ENCODE assay signal across 16 cellular contexts in genomic region chr7:128444242-128444641, GRCh38. TPM values are rescaled to one million over a fixed set of nuclear protein-coding genes. Genes with fewer than 3 reads are reported as not detected.
DNase-seq lines count a peak whose midpoint lies in the region; ATAC-seq and TF ChIP-seq lines count a peak whose summit lies in the region.
"Had no signal": no experiment of that assay in that cellular context is flagged by ENCODE, and none has a peak within 500 bp of the region (broad histone marks: within the 10 kb centered on the region; RNA-seq: fewer than 3 reads in every experiment).

No MANE protein-coding gene starts in this region.

- no peaks in the 10 kb centered on the region for H3K36me3 Mint-ChIP-seq in activated CD8-positive, alpha-beta T cell treated with anti-CD3 and anti-CD28 coated beads for 36 hours (ENCODE audit: low read depth)
- no peaks in the 10 kb centered on the region for H3K36me3 Mint-ChIP-seq in activated CD8-positive, alpha-beta T cell treated with anti-CD3 and anti-CD28 coated beads, Interleukin-2, amount 10 ng/mL, durations not matched to agents 7 days and 5 days (ENCODE audit: low read depth)
- H3K36me3 Mint-ChIP-seq in dendritic cell treated with granulocyte-macrophage colony-stimulating factor and Interleukin-4, amounts not matched to agents 40 ng/mL and 50 ng/mL, for 4 days (ENCODE audit: low read depth): no peaks in the 10 kb centered on the region
- H3K36me3 Mint-ChIP-seq in stimulated activated memory B cell treated with anti-CD40 and anti-IgM and Interleukin-4, amounts not matched to agents 10 μg/mL and 1 μg/mL and 100 μg/mL, for 72 hours: no peaks in the 10 kb centered on the region

- no peak overlapping the region for H3K4me3 ChIP-seq in tibial artery

- H3K27me3 ChIP-seq in tibial artery: no peaks in the 10 kb centered on the region

- TF ChIP-seq CTCF in activated CD8-positive, alpha-beta T cell treated with anti-CD3 and anti-CD28 coated beads for 36 hours (IDR thresholded peaks at IDR 0.05): no peak
- TF ChIP-seq CTCF in tibial artery (IDR thresholded peaks at IDR 0.05): no peak

- no peaks in the 10 kb centered on the region for H3K9me3 Mint-ChIP-seq in activated CD8-positive, alpha-beta T cell treated with anti-CD3 and anti-CD28 coated beads for 36 hours
- no peaks in the 10 kb centered on the region for H3K9me3 Mint-ChIP-seq in activated CD8-positive, alpha-beta T cell treated with anti-CD3 and anti-CD28 coated beads, Interleukin-2, amount 10 ng/mL, durations not matched to agents 7 days and 5 days (ENCODE audit: insufficient read depth)
- H3K9me3 Mint-ChIP-seq in dendritic cell treated with granulocyte-macrophage colony-stimulating factor and Interleukin-4, amounts not matched to agents 40 ng/mL and 50 ng/mL, for 4 days: no peaks in the 10 kb centered on the region
- H3K9me3 Mint-ChIP-seq in stimulated activated memory B cell treated with anti-CD40 and anti-IgM and Interleukin-4, amounts not matched to agents 10 μg/mL and 1 μg/mL and 100 μg/mL, for 72 hours: no peaks in the 10 kb centered on the region

- H3K9me3 ChIP-seq in tibial artery: no peaks in the 10 kb centered on the region

- CTCF ChIA-PET in activated CD8-positive, alpha-beta T cell treated with anti-CD3 and anti-CD28 coated beads for 36 hours (lab: Charles Lee): interaction anchor here (0.8 to 7.3 kb wide), 9 partner anchors 9 to 440 kb away, joined by 3 to 60 read pairs (median 6); partner anchors contain the start of gene HILPDA
- CTCF ChIA-PET in activated CD8-positive, alpha-beta T cell treated with anti-CD3 and anti-CD28 coated beads, Interleukin-2, amount 10 ng/mL, durations not matched to agents 7 days and 5 days (lab: Charles Lee): interaction anchor here (1.0 to 4.2 kb wide), 6 partner anchors 10 to 57 kb away, joined by 3 to 52 read pairs (median 8); no protein-coding TSS in a partner anchor

- no peak overlapping the region for H3K27ac Mint-ChIP-seq in activated CD8-positive, alpha-beta T cell treated with anti-CD3 and anti-CD28 coated beads for 36 hours
- no peak overlapping the region for H3K27ac Mint-ChIP-seq in activated CD8-positive, alpha-beta T cell treated with anti-CD3 and anti-CD28 coated beads, Interleukin-2, amount 10 ng/mL, durations not matched to agents 7 days and 5 days
- peak overlapping the region; percentile 38 for H3K27ac Mint-ChIP-seq in dendritic cell treated with granulocyte-macrophage colony-stimulating factor and Interleukin-4, amounts not matched to agents 40 ng/mL and 50 ng/mL, for 4 days
- peak overlapping the region; percentile 44 for H3K27ac Mint-ChIP-seq in stimulated activated memory B cell treated with anti-CD40 and anti-IgM and Interleukin-4, amounts not matched to agents 10 μg/mL and 1 μg/mL and 100 μg/mL, for 72 hours

- intact Hi-C loops in activated CD8-positive, alpha-beta T cell treated with anti-CD3 and anti-CD28 coated beads for 36 hours (cut with micrococcal nuclease): no loop called here
- intact Hi-C loops in dendritic cell treated with granulocyte-macrophage colony-stimulating factor and Interleukin-4, amounts not matched to agents 40 ng/mL and 50 ng/mL, for 4 days (cut with micrococcal nuclease): no loop called here
- intact Hi-C loops in left cardiac atrium (cut with DNase I) (no loop called here), tibial artery (cut with DNase I; ENCODE audit: low total_unique reads) (no loop called here)

- H3K36me3 ChIP-seq in tibial artery: no peaks in the 10 kb centered on the region

- POLR2A ChIA-PET in activated CD8-positive, alpha-beta T cell treated with anti-CD3 and anti-CD28 coated beads for 36 hours (lab: Charles Lee): no interaction called here
- POLR2A ChIA-PET in activated CD8-positive, alpha-beta T cell treated with anti-CD3 and anti-CD28 coated beads, Interleukin-2, amount 10 ng/mL, durations not matched to agents 7 days and 5 days (lab: Charles Lee): interaction anchor here (1.0 kb wide), 1 partner anchor 11 kb away, joined by 4 read pairs; the partner anchor contains the start of gene HILPDA

- H3K4me1 Mint-ChIP-seq in activated CD8-positive, alpha-beta T cell treated with anti-CD3 and anti-CD28 coated beads for 36 hours (ENCODE audit: low read depth): peaks cover 22% of the 10 kb centered on the region
- H3K4me1 Mint-ChIP-seq in activated CD8-positive, alpha-beta T cell treated with anti-CD3 and anti-CD28 coated beads, Interleukin-2, amount 10 ng/mL, durations not matched to agents 7 days and 5 days (ENCODE audit: low read depth): peaks cover 7% of the 10 kb centered on the region
- peaks cover 31% of the 10 kb centered on the region for H3K4me1 Mint-ChIP-seq in dendritic cell treated with granulocyte-macrophage colony-stimulating factor and Interleukin-4, amounts not matched to agents 40 ng/mL and 50 ng/mL, for 4 days (ENCODE audit: low read depth)
- peaks cover 12% of the 10 kb centered on the region for H3K4me1 Mint-ChIP-seq in stimulated activated memory B cell treated with anti-CD40 and anti-IgM and Interleukin-4, amounts not matched to agents 10 μg/mL and 1 μg/mL and 100 μg/mL, for 72 hours

- peaks cover 0 to 7% (median 3%) of the 10 kb centered on the region in 4 donors for H3K4me1 ChIP-seq in tibial artery

- no peak overlapping the region for H3K4me3 Mint-ChIP-seq in activated CD8-positive, alpha-beta T cell treated with anti-CD3 and anti-CD28 coated beads for 36 hours
- no peak overlapping the region for H3K4me3 Mint-ChIP-seq in activated CD8-positive, alpha-beta T cell treated with anti-CD3 and anti-CD28 coated beads, Interleukin-2, amount 10 ng/mL, durations not matched to agents 7 days and 5 days
- no peak overlapping the region for H3K4me3 Mint-ChIP-seq in dendritic cell treated with granulocyte-macrophage colony-stimulating factor and Interleukin-4, amounts not matched to agents 40 ng/mL and 50 ng/mL, for 4 days
- no peak overlapping the region for H3K4me3 Mint-ChIP-seq in stimulated activated memory B cell treated with anti-CD40 and anti-IgM and Interleukin-4, amounts not matched to agents 10 μg/mL and 1 μg/mL and 100 μg/mL, for 72 hours

- DNase-seq in activated CD8-positive, alpha-beta T cell treated with anti-CD3 and anti-CD28 coated beads for 36 hours: peak; percentile 42
- no peak for DNase-seq in activated CD8-positive, alpha-beta T cell treated with anti-CD3 and anti-CD28 coated beads, Interleukin-2, amount 10 ng/mL, durations not matched to agents 7 days and 5 days
- DNase-seq in NCI-H345 (lab: John Stamatoyannopoulos, UW): peak; percentile 86
- DNase-seq in NCI-H1105 treated with DMSO at 0.1 percent for 48 hours (lab: John Stamatoyannopoulos, UW): no peak
- no peak for DNase-seq in left cardiac atrium
- no peak for DNase-seq in tibial artery
- DNase-seq: activated CD4-positive, alpha-beta T cell treated with anti-CD3 and anti-CD28 coated beads, Interleukin-2, amount 50 U/mL, for 4 hours; activated naive CD4-positive, alpha-beta T cell; central memory CD4-positive, alpha-beta T cell; EL; erythroblast; NCI-H1092 treated with DMSO at 0.1 percent for 48 hours; posterior cingulate gyrus; stimulated activated CD8-positive, alpha-beta memory T cell treated with anti-CD3 and anti-CD28 coated beads, Interleukin-4, amount 100 ng/mL, for 48 hours had no signal

- no peak overlapping the region for H3K27ac ChIP-seq in tibial artery

- ATAC-seq in activated CD8-positive, alpha-beta T cell treated with anti-CD3 and anti-CD28 coated beads for 36 hours: peak; percentile 79
- no peak for ATAC-seq in activated CD8-positive, alpha-beta T cell treated with anti-CD3 and anti-CD28 coated beads, Interleukin-2, amount 10 ng/mL, durations not matched to agents 7 days and 5 days
- ATAC-seq in stimulated activated memory B cell treated with anti-CD40 and anti-IgM and Interleukin-4, amounts not matched to agents 10 μg/mL and 1 μg/mL and 100 μg/mL, for 72 hours: peak; percentile 39
- no peak for ATAC-seq in left cardiac atrium

- no peaks in the 10 kb centered on the region for H3K27me3 Mint-ChIP-seq in activated CD8-positive, alpha-beta T cell treated with anti-CD3 and anti-CD28 coated beads for 36 hours
- H3K27me3 Mint-ChIP-seq in activated CD8-positive, alpha-beta T cell treated with anti-CD3 and anti-CD28 coated beads, Interleukin-2, amount 10 ng/mL, durations not matched to agents 7 days and 5 days (ENCODE audit: low read depth): peaks cover 5% of the 10 kb centered on the region
- no peaks in the 10 kb centered on the region for H3K27me3 Mint-ChIP-seq in dendritic cell treated with granulocyte-macrophage colony-stimulating factor and Interleukin-4, amounts not matched to agents 40 ng/mL and 50 ng/mL, for 4 days
- H3K27me3 Mint-ChIP-seq in stimulated activated memory B cell treated with anti-CD40 and anti-IgM and Interleukin-4, amounts not matched to agents 10 μg/mL and 1 μg/mL and 100 μg/mL, for 72 hours: no peaks in the 10 kb centered on the region

RNA-seq across cellular contexts. Expression of gene HILPDA, which starts 11.4 kb away (rescaled TPM):
- 100 to 1,000 TPM; 344 to 362 TPM for total RNA-seq in activated CD8-positive, alpha-beta T cell treated with anti-CD3 and anti-CD28 coated beads for 36 hours
- total RNA-seq in activated CD8-positive, alpha-beta T cell treated with anti-CD3 and anti-CD28 coated beads, Interleukin-2, amount 10 ng/mL, durations not matched to agents 7 days and 5 days: 10 to 100 TPM; 24.1 to 26.2 TPM
- total RNA-seq in left cardiac atrium: 10 to 100 TPM in 1 of 2 donors, 1 to 10 TPM in 1; 9.7 to 15.2 TPM

RNA-seq across cellular contexts. Expression of gene METTL2B, which starts 32.3 kb away (rescaled TPM):
- 10 to 100 TPM; 38.9 to 45.6 TPM for total RNA-seq in activated CD8-positive, alpha-beta T cell treated with anti-CD3 and anti-CD28 coated beads for 36 hours
- total RNA-seq in activated CD8-positive, alpha-beta T cell treated with anti-CD3 and anti-CD28 coated beads, Interleukin-2, amount 10 ng/mL, durations not matched to agents 7 days and 5 days: 10 to 100 TPM; 29.2 to 32.2 TPM
- 10 to 100 TPM; 17.2 to 19.3 TPM for total RNA-seq in left cardiac atrium

RNA-seq across cellular contexts. Expression of gene IMPDH1, which starts 34.5 kb away (rescaled TPM):
- 10 to 100 TPM; 60.5 to 68.1 TPM for total RNA-seq in activated CD8-positive, alpha-beta T cell treated with anti-CD3 and anti-CD28 coated beads for 36 hours
- total RNA-seq in activated CD8-positive, alpha-beta T cell treated with anti-CD3 and anti-CD28 coated beads, Interleukin-2, amount 10 ng/mL, durations not matched to agents 7 days and 5 days: 10 to 100 TPM; 75.3 to 80.8 TPM
- total RNA-seq in left cardiac atrium: 10 to 100 TPM; 31.2 to 34.1 TPM

Comparison
In these comparisons a context has a peak if more than half of its experiments do, and no peak if none do; other contexts are left out.
1. ATAC-seq: peak in activated CD8-positive, alpha-beta T cell treated with anti-CD3 and anti-CD28 coated beads for 36 hours (single experiment) and stimulated activated memory B cell treated with anti-CD40 and anti-IgM and Interleukin-4, amounts not matched to agents 10 μg/mL and 1 μg/mL and 100 μg/mL, for 72 hours (single experiment); none in activated CD8-positive, alpha-beta T cell treated with anti-CD3 and anti-CD28 coated beads, Interleukin-2, amount 10 ng/mL, durations not matched to agents 7 days and 5 days (single experiment) and left cardiac atrium (0 of 2).
2. DNase-seq: peak in activated CD8-positive, alpha-beta T cell treated with anti-CD3 and anti-CD28 coated beads for 36 hours (single experiment) and NCI-H345 (single experiment); none in activated CD8-positive, alpha-beta T cell treated with anti-CD3 and anti-CD28 coated beads, Interleukin-2, amount 10 ng/mL, durations not matched to agents 7 days and 5 days (single experiment), NCI-H1105 treated with DMSO at 0.1 percent for 48 hours (single experiment), left cardiac atrium (single experiment) and tibial artery (0 of 2).
3. RNA of gene HILPDA, which starts 11.4 kb away (total RNA-seq): 344 to 362 TPM in activated CD8-positive, alpha-beta T cell treated with anti-CD3 and anti-CD28 coated beads for 36 hours; 24.1 to 26.2 TPM in activated CD8-positive, alpha-beta T cell treated with anti-CD3 and anti-CD28 coated beads, Interleukin-2, amount 10 ng/mL, durations not matched to agents 7 days and 5 days and 9.7 to 15.2 TPM in left cardiac atrium; every median in the first group is over 10 times any median in the second.
4. H3K27ac Mint-ChIP-seq: peak in dendritic cell treated with granulocyte-macrophage colony-stimulating factor and Interleukin-4, amounts not matched to agents 40 ng/mL and 50 ng/mL, for 4 days (single experiment) and stimulated activated memory B cell treated with anti-CD40 and anti-IgM and Interleukin-4, amounts not matched to agents 10 μg/mL and 1 μg/mL and 100 μg/mL, for 72 hours (single experiment); none in activated CD8-positive, alpha-beta T cell treated with anti-CD3 and anti-CD28 coated beads for 36 hours (single experiment) and activated CD8-positive, alpha-beta T cell treated with anti-CD3 and anti-CD28 coated beads, Interleukin-2, amount 10 ng/mL, durations not matched to agents 7 days and 5 days (single experiment).